11 cellular contexts compared by ENCODE assay signal in the genomic region with DNA sequence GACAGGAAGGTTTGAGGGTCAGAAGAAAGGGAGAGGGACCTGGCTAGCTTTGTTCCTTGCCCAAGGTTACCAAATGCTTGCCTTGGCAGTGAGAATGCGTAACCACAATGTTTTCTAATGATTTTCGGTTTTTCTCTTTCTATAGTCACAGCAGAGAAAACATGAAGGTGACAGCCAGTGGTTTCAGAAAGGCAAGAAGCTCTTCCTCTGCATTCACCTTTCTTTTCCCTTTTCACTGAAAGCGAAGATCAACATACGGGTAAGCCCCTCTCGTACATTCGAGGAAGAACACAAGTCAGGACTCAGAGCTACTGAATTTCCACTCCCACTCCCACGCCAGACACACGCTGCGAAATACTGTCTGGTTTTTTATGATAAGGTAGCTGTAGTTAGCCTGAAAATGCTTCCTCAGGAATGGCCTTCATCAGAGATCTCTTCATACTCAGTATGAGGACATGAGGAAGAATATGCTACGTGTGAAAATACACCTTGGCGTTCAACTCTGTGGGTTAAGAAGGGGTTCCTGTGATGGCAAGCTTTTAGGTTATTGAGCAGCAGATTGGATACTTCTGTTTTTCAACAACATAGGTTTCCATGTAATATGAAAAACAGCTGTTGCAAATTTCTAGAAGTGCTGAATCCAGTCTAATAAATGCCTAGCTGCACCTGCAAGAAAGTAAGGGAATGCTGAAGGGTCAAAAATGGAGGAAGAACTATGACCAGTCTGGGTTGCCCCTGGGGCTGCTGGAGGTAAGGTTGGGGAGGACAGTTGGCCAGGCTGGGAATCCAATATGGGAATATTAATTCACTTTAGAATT. TPM values are rescaled to one million over a fixed set of nuclear protein-coding genes. Genes with fewer than 3 reads are reported as not detected.
DNase-seq lines count a peak whose midpoint lies in the region; ATAC-seq and TF ChIP-seq lines count a peak whose summit lies in the region.
"Had no signal": no experiment of that assay in that cellular context is flagged by ENCODE, and none has a peak within 500 bp of the region (broad histone marks: within the 10 kb centered on the region; RNA-seq: fewer than 3 reads in every experiment).

No MANE protein-coding gene starts in this region.

- ATAC-seq in GM19372 (IDR thresholded peaks at IDR 0.05; ENCODE audit: low read depth, unreplicated experiment) (peak; percentile 34), HG03064 (IDR thresholded peaks at IDR 0.05; ENCODE audit: low read depth, unreplicated experiment) (peak; percentile 56), Right ventricle myocardium inferior (no peak), left lung (no peak)
- ATAC-seq: mucosa of descending colon, Panc1 had no signal

- no peak for TF ChIP-seq CTCF in GM10266 (IDR thresholded peaks at IDR 0.05; ENCODE audit: control insufficient read depth, insufficient read depth, low read depth, missing control alignments)
- TF ChIP-seq CTCF in left lung (IDR thresholded peaks at IDR 0.05), result no peak

- H3K27ac Mint-ChIP-seq in activated naive CD4-positive, alpha-beta T cell treated with anti-CD3 and anti-CD28 coated beads for 36 hours, result peak overlapping the region; percentile 78

- H3K27me3 Mint-ChIP-seq in activated naive CD4-positive, alpha-beta T cell treated with anti-CD3 and anti-CD28 coated beads for 36 hours (ENCODE audit: low read depth), result peaks cover 3% of the 10 kb centered on the region

- H3K27me3 ChIP-seq in left lung, result no peaks in the 10 kb centered on the region

- H3K4me3 Mint-ChIP-seq in activated naive CD4-positive, alpha-beta T cell treated with anti-CD3 and anti-CD28 coated beads for 36 hours, result peak overlapping the region; percentile 15

- no peaks in the 10 kb centered on the region for H3K36me3 ChIP-seq in left lung
- H3K36me3 ChIP-seq: esophagus squamous epithelium had no signal

- no peak overlapping the region for H3K27ac ChIP-seq in left lung
- H3K27ac ChIP-seq: esophagus squamous epithelium had no signal

- H3K4me3 ChIP-seq in left lung, result no peak overlapping the region
- H3K4me3 ChIP-seq: esophagus squamous epithelium, mucosa of descending colon had no signal

- intact Hi-C loops in activated naive CD4-positive, alpha-beta T cell treated with anti-CD3 and anti-CD28 coated beads for 36 hours (cut with micrococcal nuclease), result loop anchor here (1.0 to 10.0 kb wide), 3 partner anchors 11 to 495 kb away; partner anchors contain the start of gene NOL7
- intact Hi-C loops in Right ventricle myocardium inferior (cut with DNase I), result no loop called here
- intact Hi-C loops in left lung (cut with DNase I), result no loop called here

- H3K4me1 ChIP-seq in left lung, result peaks cover 0 to 25% of the 10 kb centered on the region in 2 donors

- H3K36me3 Mint-ChIP-seq in activated naive CD4-positive, alpha-beta T cell treated with anti-CD3 and anti-CD28 coated beads for 36 hours (ENCODE audit: low read depth), result no peaks in the 10 kb centered on the region

- CTCF ChIA-PET in activated naive CD4-positive, alpha-beta T cell treated with anti-CD3 and anti-CD28 coated beads for 36 hours (lab: Charles Lee), result interaction anchor here (0.7 to 1.9 kb wide), 5 partner anchors 22 to 64 kb away, joined by 3 to 10 read pairs (median 6); no protein-coding TSS in a partner anchor

- H3K9me3 ChIP-seq in left lung, result peaks cover 0 to 11% of the 10 kb centered on the region in 2 donors

- H3K4me1 Mint-ChIP-seq in activated naive CD4-positive, alpha-beta T cell treated with anti-CD3 and anti-CD28 coated beads for 36 hours (ENCODE audit: low read depth), result peaks cover 31% of the 10 kb centered on the region

- peak; percentile 46 for DNase-seq in GM10266 (ENCODE audit: extremely low spot score)
- DNase-seq in activated naive CD4-positive, alpha-beta T cell treated with anti-CD3 and anti-CD28 coated beads for 36 hours, result peak; percentile 41
- DNase-seq in Right ventricle myocardium inferior (ENCODE audit: missing footprints), result no peak
- no peak for DNase-seq in NCI-H82 (lab: John Stamatoyannopoulos, UW)
- DNase-seq in activated gamma-delta T cell treated with Interleukin-2 at 50 U/mL for 16 hours, result no peak
- DNase-seq in left lung, result no peak
- DNase-seq: esophagus squamous epithelium, mucosa of descending colon had no signal

- peaks cover 16% of the 10 kb centered on the region for H3K9me3 Mint-ChIP-seq in activated naive CD4-positive, alpha-beta T cell treated with anti-CD3 and anti-CD28 coated beads for 36 hours

RNA-seq across cellular contexts. Expression of gene CD83, which starts 7.4 kb away (rescaled TPM):
- 10 to 100 TPM; 11.9 to 13.8 TPM for total RNA-seq in activated naive CD4-positive, alpha-beta T cell treated with anti-CD3 and anti-CD28 coated beads for 36 hours
- total RNA-seq in Right ventricle myocardium inferior (1.3 TPM), left lung (10 to 100 TPM; 14.2 to 22.1 TPM)

Comparison
In these comparisons a context has a peak if more than half of its experiments do, and no peak if none do; other contexts are left out.
1. DNase-seq: peak in GM10266 (single experiment) and activated naive CD4-positive, alpha-beta T cell treated with anti-CD3 and anti-CD28 coated beads for 36 hours (single experiment); none in Right ventricle myocardium inferior (single experiment), NCI-H82 (single experiment), activated gamma-delta T cell treated with Interleukin-2 at 50 U/mL for 16 hours (single experiment) and left lung (0 of 2).
2. ATAC-seq: peak in GM19372 (single experiment) and HG03064 (single experiment); none in Right ventricle myocardium inferior (single experiment) and left lung (single experiment).